Comparison of ENCODE assay signal across 21 cellular contexts in the genomic region with DNA sequence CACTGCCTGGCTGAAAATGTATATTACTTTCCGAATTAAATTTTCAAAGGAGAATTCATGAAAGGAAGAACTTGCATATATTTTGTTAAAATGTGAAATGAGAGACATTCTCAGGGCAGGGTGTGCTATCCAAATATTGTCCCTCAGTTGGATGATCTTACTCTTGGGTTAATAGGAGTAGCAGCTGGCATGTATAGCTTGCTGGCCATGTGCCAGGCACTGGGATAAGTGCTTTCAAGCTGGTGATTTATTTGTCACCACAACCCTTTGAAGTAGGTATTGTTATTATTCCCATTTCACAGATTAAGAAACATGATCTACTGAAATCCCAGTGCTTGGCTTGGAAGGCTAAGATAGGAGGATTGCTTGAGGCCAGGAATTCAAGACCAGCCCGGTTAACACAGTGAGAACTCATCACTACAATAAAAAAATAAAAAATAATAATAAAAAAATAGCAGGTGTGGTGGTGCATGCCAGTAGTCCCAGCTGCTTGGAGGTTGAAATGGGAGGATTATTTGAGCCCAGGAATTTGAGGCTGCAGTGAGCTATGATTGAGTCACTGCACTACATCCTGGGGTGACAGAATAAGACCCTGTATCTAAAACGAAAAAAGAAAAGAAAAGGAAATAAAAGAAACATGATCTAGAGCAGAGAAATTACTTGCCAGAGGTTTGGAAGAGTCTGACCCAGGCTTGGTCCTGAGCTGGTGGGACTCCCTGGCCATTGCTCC. TPM values are rescaled to one million over a fixed set of nuclear protein-coding genes. Genes with fewer than 3 reads are reported as not detected.
DNase-seq lines count a peak whose midpoint lies in the region; ATAC-seq and TF ChIP-seq lines count a peak whose summit lies in the region.
"Had no signal": no experiment of that assay in that cellular context is flagged by ENCODE, and none has a peak within 500 bp of the region (broad histone marks: within the 10 kb centered on the region; RNA-seq: fewer than 3 reads in every experiment).

No MANE protein-coding gene starts in this region.

- no peaks in the 10 kb centered on the region for H3K9me3 ChIP-seq in HEK293 (ENCODE audit: control insufficient read depth, insufficient read depth, low read depth, low read length)
- no peaks in the 10 kb centered on the region for H3K9me3 ChIP-seq in OCI-LY7 (ENCODE audit: low read length)
- no peaks in the 10 kb centered on the region for H3K9me3 ChIP-seq in CD4-positive, alpha-beta T cell (ENCODE audit: control insufficient read depth, low read length)
- H3K9me3 ChIP-seq: HAP-1, sigmoid colon, thyroid gland had no signal

- no peaks in the 10 kb centered on the region for H4K20me1 ChIP-seq in OCI-LY7 (ENCODE audit: insufficient read depth, low read length)

- H3K27me3 ChIP-seq in CD4-positive, alpha-beta T cell (ENCODE audit: control insufficient read depth, insufficient read depth, low read length), result peaks cover 4% of the 10 kb centered on the region
- H3K27me3 ChIP-seq: sigmoid colon had no signal

- BruUV-seq in OCI-LY7 (replicated peaks; lab: Mats Ljungman, UMichigan), result no TSS peak

- H3K4me3 ChIP-seq in HEK293 (ENCODE audit: low read depth, low read length) (no peak overlapping the region), OCI-LY7 (ENCODE audit: low read depth, low read length, poor library complexity, severe bottlenecking) (no peak overlapping the region)
- H3K4me3 ChIP-seq: GM12878, HAP-1, sigmoid colon, thyroid gland had no signal

- H3K36me3 ChIP-seq in HEK293 (ENCODE audit: control insufficient read depth in 2 of 2, insufficient read depth in 1 of 2, low read length in 2 of 2) (no peaks in the 10 kb centered on the region), OCI-LY7 (ENCODE audit: insufficient read depth, low read length) (no peaks in the 10 kb centered on the region)
- H3K36me3 ChIP-seq: HAP-1, sigmoid colon, thyroid gland had no signal

- no peak for TF ChIP-seq CTCF in HEK293 (tag by site-specific recombination; IDR thresholded peaks at IDR 0.05)
- no peak for TF ChIP-seq CTCF in OCI-LY7 (conservative IDR thresholded peaks at IDR 0.05; ENCODE audit: low read length)
- TF ChIP-seq CTCF in CD4-positive, alpha-beta T cell (IDR thresholded peaks at IDR 0.05), result no peak

- no peak overlapping the region for H3K4me2 ChIP-seq in OCI-LY7 (ENCODE audit: low read length)

- H3K4me3 Mint-ChIP-seq in CD4-positive, alpha-beta T cell, result no peak overlapping the region
- no peak overlapping the region for H3K4me3 Mint-ChIP-seq in activated T-helper 17 cell treated with anti-CD3 and anti-CD28 coated beads, Interleukin-2, amount 50 U/mL, for 72 hours
- H3K4me3 Mint-ChIP-seq: naive thymus-derived CD8-positive, alpha-beta T cell; T-helper 1 cell treated with Interleukin-12 subunit alpha and Interleukin-12 subunit beta and Interleukin-4 antibody, amounts not matched to agents 30 μg/mL and 1 μg/mL, for 36 hours had no signal

- POLR2A ChIA-PET in HEK293 (lab: Yijun Ruan, JAX) (no interaction called here), OCI-LY7 (lab: Charles Lee) (no interaction called here)
- POLR2A ChIA-PET in CD4-positive, alpha-beta T cell (lab: Charles Lee), result interaction anchor here (1.0 kb wide), 1 partner anchor 11 kb away, joined by 3 read pairs; a partner anchor contains a TSS

- no peak overlapping the region for H3K27ac Mint-ChIP-seq in CD4-positive, alpha-beta T cell
- H3K27ac Mint-ChIP-seq in activated T-helper 17 cell treated with anti-CD3 and anti-CD28 coated beads, Interleukin-2, amount 50 U/mL, for 72 hours, result no peak overlapping the region
- H3K27ac Mint-ChIP-seq: naive thymus-derived CD8-positive, alpha-beta T cell; T-helper 1 cell treated with Interleukin-12 subunit alpha and Interleukin-12 subunit beta and Interleukin-4 antibody, amounts not matched to agents 30 μg/mL and 1 μg/mL, for 36 hours had no signal

- ATAC-seq in CD4-positive, alpha-beta T cell (ENCODE audit: poor library complexity), result no peak
- ATAC-seq in activated T-helper 17 cell treated with anti-CD3 and anti-CD28 coated beads, Interleukin-2, amount 50 U/mL, for 72 hours (replicated peaks), result no peak
- ATAC-seq: GM12878; naive thymus-derived CD8-positive, alpha-beta T cell had no signal

- H3K36me3 Mint-ChIP-seq in CD4-positive, alpha-beta T cell (ENCODE audit: low read depth), result no peaks in the 10 kb centered on the region
- no peaks in the 10 kb centered on the region for H3K36me3 Mint-ChIP-seq in activated T-helper 17 cell treated with anti-CD3 and anti-CD28 coated beads, Interleukin-2, amount 50 U/mL, for 72 hours (ENCODE audit: low read depth)
- H3K36me3 Mint-ChIP-seq: naive thymus-derived CD8-positive, alpha-beta T cell had no signal

- no peaks in the 10 kb centered on the region for H3K9me3 Mint-ChIP-seq in CD4-positive, alpha-beta T cell
- H3K9me3 Mint-ChIP-seq in activated T-helper 17 cell treated with anti-CD3 and anti-CD28 coated beads, Interleukin-2, amount 50 U/mL, for 72 hours, result no peaks in the 10 kb centered on the region
- H3K9me3 Mint-ChIP-seq: naive thymus-derived CD8-positive, alpha-beta T cell; T-helper 1 cell treated with Interleukin-12 subunit alpha and Interleukin-12 subunit beta and Interleukin-4 antibody, amounts not matched to agents 30 μg/mL and 1 μg/mL, for 36 hours had no signal

- no peaks in the 10 kb centered on the region for H3K4me1 Mint-ChIP-seq in CD4-positive, alpha-beta T cell (ENCODE audit: low read depth)
- no peaks in the 10 kb centered on the region for H3K4me1 Mint-ChIP-seq in activated T-helper 17 cell treated with anti-CD3 and anti-CD28 coated beads, Interleukin-2, amount 50 U/mL, for 72 hours
- H3K4me1 Mint-ChIP-seq: naive thymus-derived CD8-positive, alpha-beta T cell had no signal

- no peaks in the 10 kb centered on the region for H3K4me1 ChIP-seq in HEK293 (ENCODE audit: control insufficient read depth, insufficient read depth, low read length)
- H3K4me1 ChIP-seq in OCI-LY7 (ENCODE audit: insufficient read depth, low read length, poor library complexity, severe bottlenecking), result no peaks in the 10 kb centered on the region
- H3K4me1 ChIP-seq: sigmoid colon, thyroid gland had no signal

- no peaks in the 10 kb centered on the region for H3K79me2 ChIP-seq in OCI-LY7 (ENCODE audit: insufficient read depth, low read depth, low read length)

- H3K27ac ChIP-seq in HEK293 (ENCODE audit: extremely low read depth, low read depth, low read length) (no peak overlapping the region), OCI-LY7 (ENCODE audit: low read depth, low read length, poor library complexity, severe bottlenecking) (no peak overlapping the region)
- H3K27ac ChIP-seq in CD4-positive, alpha-beta T cell (ENCODE audit: low read depth, low read length), result no peak overlapping the region
- H3K27ac ChIP-seq: sigmoid colon, thyroid gland, VCaP had no signal

- H3K9me2 ChIP-seq in OCI-LY7 (ENCODE audit: insufficient read depth, low read length), result 0 out of 2 replicates have a peak, but pooled peaks cover 3% of the 10 kb centered on the region

- CTCF ChIA-PET in HEK293 (lab: Yijun Ruan, JAX), result interaction anchor here (0.7 kb wide), 1 partner anchor 77 kb away, joined by 4 read pairs; no protein-coding TSS in a partner anchor
- CTCF ChIA-PET in OCI-LY7 (lab: Charles Lee; ENCODE audit: unreplicated experiment), result no interaction called here
- CTCF ChIA-PET in CD4-positive, alpha-beta T cell (lab: Charles Lee), result no interaction called here

- intact Hi-C loops in OCI-LY7 (cut with micrococcal nuclease; ENCODE audit: unreplicated experiment), result no loop called here
- intact Hi-C loops in CD4-positive, alpha-beta T cell (cut with DNase I, micrococcal nuclease), result no loop called here

- peak; percentile 50 for DNase-seq in D341Med (ENCODE audit: low spot score)
- peak; percentile 88 for DNase-seq in NCI-H2171 treated with DMSO at 0.1 percent for 48 hours (lab: John Stamatoyannopoulos, UW)
- DNase-seq in SHP77 (lab: John Stamatoyannopoulos, UW), result peak; percentile 88 to 89
- no peak for DNase-seq in OCI-LY7 (ENCODE audit: low spot score)
- no peak for DNase-seq in amygdala (lab: John Stamatoyannopoulos, UW)
- DNase-seq in CD4-positive, alpha-beta T cell, result no peak
- DNase-seq: caudate nucleus; foreskin melanocyte; GDM1; naive thymus-derived CD8-positive, alpha-beta T cell; NCI-H226; SIG-M5; sigmoid colon; stimulated activated naive CD4-positive, alpha-beta T cell; thyroid gland had no signal

- no peak overlapping the region for H2AFZ ChIP-seq in OCI-LY7 (ENCODE audit: low read length)

- H3K27me3 Mint-ChIP-seq in CD4-positive, alpha-beta T cell, result peaks cover 45% of the 10 kb centered on the region
- peaks cover 18% of the 10 kb centered on the region for H3K27me3 Mint-ChIP-seq in activated T-helper 17 cell treated with anti-CD3 and anti-CD28 coated beads, Interleukin-2, amount 50 U/mL, for 72 hours

TF ChIP-seq in HEK293, 187 proteins besides CTCF, POLR2A, EP300 and RAD21 (continues in another document):
- no peak for TF ChIP-seq ZNF174 (tag by site-specific recombination; IDR thresholded peaks at IDR 0.05)
- TF ChIP-seq FEZF1 (tag by site-specific recombination; IDR thresholded peaks at IDR 0.05), result no peak
- TF ChIP-seq ZNF677 (tag by site-specific recombination; IDR thresholded peaks at IDR 0.05), result no peak
- no peak for TF ChIP-seq ZNF777 (tag by site-specific recombination; IDR thresholded peaks at IDR 0.05; ENCODE audit: borderline replicate concordance)
- TF ChIP-seq SALL2 (tag by site-specific recombination; IDR thresholded peaks at IDR 0.05; ENCODE audit: borderline replicate concordance), result no peak
- TF ChIP-seq ZNF433 (tag by site-specific recombination; IDR thresholded peaks at IDR 0.05; ENCODE audit: low read depth), result no peak
- TF ChIP-seq OVOL3 (tag by site-specific recombination; IDR thresholded peaks at IDR 0.05), result no peak
- TF ChIP-seq ZNF544 (tag by site-specific recombination; IDR thresholded peaks at IDR 0.05), result no peak
- no peak for TF ChIP-seq ZNF16 (tag by site-specific recombination; IDR thresholded peaks at IDR 0.05; ENCODE audit: low read depth)
- no peak for TF ChIP-seq ZNF510 (tag by site-specific recombination; IDR thresholded peaks at IDR 0.05; ENCODE audit: insufficient replicate concordance)
- TF ChIP-seq OSR2 (tag by site-specific recombination; IDR thresholded peaks at IDR 0.05), result no peak
- TF ChIP-seq, protein P1, sequence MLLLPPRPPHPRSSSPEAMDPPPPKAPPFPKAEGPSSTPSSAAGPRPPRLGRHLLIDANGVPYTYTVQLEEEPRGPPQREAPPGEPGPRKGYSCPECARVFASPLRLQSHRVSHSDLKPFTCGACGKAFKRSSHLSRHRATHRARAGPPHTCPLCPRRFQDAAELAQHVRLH (tag by site-specific recombination; IDR thresholded peaks at IDR 0.05), result peak; percentile 18; the same call in 1 of the 2 replicates
- TF ChIP-seq ZNF560 (tag by site-specific recombination; IDR thresholded peaks at IDR 0.05; ENCODE audit: borderline replicate concordance), result no peak
- TF ChIP-seq ZNF626 (tag by site-specific recombination; IDR thresholded peaks at IDR 0.05), result no peak
- no peak for TF ChIP-seq GLI2 (tag by site-specific recombination; IDR thresholded peaks at IDR 0.05; ENCODE audit: borderline replicate concordance, low read depth)

RNA-seq across cellular contexts. Expression of a gene that starts 11.6 kb away (rescaled TPM):
- 21.2 and 43.9 TPM in 2 replicates for total RNA-seq in OCI-LY7 (2014; rRNA removed; shearing (Covaris generic))
- total RNA-seq in OCI-LY7 (2022), result 42.5 and 46.0 TPM in 2 replicates
- 10 to 100 TPM; 14.3 to 15.5 TPM for total RNA-seq in CD4-positive, alpha-beta T cell
- total RNA-seq in activated T-helper 17 cell treated with anti-CD3 and anti-CD28 coated beads, Interleukin-2, amount 50 U/mL, for 72 hours, result 10 to 100 TPM; 31.9 to 41.0 TPM

Comparison
In these comparisons a context has a peak if more than half of its experiments do, and no peak if none do; other contexts are left out.
1. DNase-seq: peak in D341Med (single experiment), NCI-H2171 treated with DMSO at 0.1 percent for 48 hours (single experiment) and SHP77 (2 of 2); none in OCI-LY7 (single experiment), amygdala (0 of 56) and CD4-positive, alpha-beta T cell (0 of 10).